ENCODE assay signal across 8 cellular contexts in genomic region chr17:76141212-76142043, GRCh38.
DNase-seq lines count a peak whose midpoint lies in the region; ATAC-seq and TF ChIP-seq lines count a peak whose summit lies in the region.

TSS of gene FOXJ1 (minus strand) at chr17:76141245. CDS start at chr17:76140395, 850 bp downstream.

- DNase-seq in GM13976 (ENCODE audit: low spot score) = peak; percentile 94
- peak; percentile 93 for DNase-seq in NCI-H345 treated with DMSO at 0.1 percent for 48 hours (lab: John Stamatoyannopoulos, UW; ENCODE audit: unreplicated experiment)
- peak; percentile 90 for DNase-seq in activated CD4-positive, CD25-positive, alpha-beta regulatory T cell treated with anti-CD3 and anti-CD28 coated beads, Interleukin-2, amount 50 U/mL, for 72 hours
- DNase-seq in cerebellar cortex (ENCODE audit: low spot score) = peak; percentile 91
- DNase-seq in kidney glomerular epithelial cell (lab: John Stamatoyannopoulos, UW) = peak; percentile 81
- DNase-seq in stimulated activated CD4-positive, alpha-beta T cell treated with anti-CD3 and anti-CD28 coated beads, Interleukin-12 subunit alpha, Interleukin-12 subunit beta, amount 100 ng/mL, for 48 hours (ENCODE audit: low read depth in 2 of 3, low spot score in 1 of 3) = peak; percentile 85 to 94 (median 87)

- ATAC-seq in HG03280 (IDR thresholded peaks at IDR 0.05; ENCODE audit: unreplicated experiment) (peak; percentile 61), HG03025 (IDR thresholded peaks at IDR 0.05; ENCODE audit: low FRiP score, unreplicated experiment) (no peak)

- in situ Hi-C loops in GM13976 (cut with MboI; ENCODE audit: low sequenced_read_pairs, unreplicated experiment) = no loop called here

- TF ChIP-seq CTCF in GM13976 (IDR thresholded peaks at IDR 0.05; ENCODE audit: borderline replicate concordance, control extremely low read depth, extremely low read depth, insufficient read depth, missing control alignments) = no peak
